In the genomic region with DNA sequence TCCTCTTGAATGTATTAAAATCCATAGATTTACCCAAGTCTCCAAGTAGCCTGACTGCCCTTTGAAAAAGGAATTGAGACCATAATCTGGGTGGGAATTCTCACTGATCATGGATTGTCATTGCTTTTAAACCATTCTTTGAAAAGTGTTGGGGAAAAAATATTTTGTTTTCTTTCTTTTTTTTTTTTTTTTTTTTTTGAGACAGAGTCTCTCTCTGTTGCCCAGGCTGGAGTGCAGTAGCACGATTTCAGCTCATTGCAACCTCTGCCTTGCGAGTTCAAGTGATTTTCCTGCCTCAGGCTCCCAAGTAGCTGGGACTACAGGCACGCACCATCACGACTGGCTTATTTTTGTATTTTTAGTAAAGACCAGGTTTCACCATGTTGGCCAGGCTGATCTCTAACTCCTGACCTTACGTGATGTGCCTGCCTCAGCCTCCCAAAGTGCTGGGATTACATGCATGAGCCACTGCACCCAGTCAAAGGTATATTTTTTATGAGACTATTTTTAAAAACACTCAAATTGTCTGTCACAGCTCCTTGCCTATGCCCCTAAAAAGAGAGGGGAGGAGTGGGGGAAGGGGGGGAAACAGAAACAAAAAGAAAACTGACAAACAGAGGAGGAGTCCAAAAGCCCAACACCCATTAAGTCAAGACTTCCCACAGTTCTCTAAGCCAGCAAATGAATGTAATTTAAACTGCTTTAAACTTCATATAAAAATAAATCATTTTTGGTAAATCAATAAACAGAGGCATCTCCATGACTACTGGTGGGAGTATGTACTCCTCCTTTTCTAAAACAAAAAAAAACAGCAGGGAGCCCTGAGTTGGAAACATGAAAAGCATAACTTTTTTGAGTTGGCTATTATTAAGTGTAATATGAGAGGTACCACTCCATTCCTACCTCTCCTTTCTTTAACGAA, we compare ENCODE assay signal across 10 cellular contexts.
DNase-seq lines count a peak whose midpoint lies in the region; TF ChIP-seq lines count a peak whose summit lies in the region.
"Had no signal": no experiment of that assay in that cellular context is flagged by ENCODE, and none has a peak within 500 bp of the region (broad histone marks: within the 10 kb centered on the region; RNA-seq: fewer than 3 reads in every experiment).

No MANE protein-coding gene starts in this region.

- CTCF ChIA-PET in A673 (lab: Charles Lee): interaction anchor here (0.9 to 1.6 kb wide), 2 partner anchors 26 to 668 kb away, joined by 4 to 9 read pairs; no protein-coding TSS in a partner anchor

- peak overlapping the region; percentile 69 for H3K27ac ChIP-seq in A673 (ENCODE audit: low read depth, low read length, poor library complexity, severe bottlenecking)
- peak overlapping the region; percentile 76 for H3K27ac ChIP-seq in GM23248
- H3K27ac ChIP-seq in SJCRH30: no peak overlapping the region
- H3K27ac ChIP-seq in iPS-20b (ENCODE audit: low read length): no peak overlapping the region
- H3K27ac ChIP-seq: VCaP had no signal

- peaks cover 30% of the 10 kb centered on the region for H3F3A ChIP-seq in GM23248 (ENCODE audit: insufficient read depth)

- 0 out of 2 replicates have a peak, but pooled peaks cover 7% of the 10 kb centered on the region for H3K79me2 ChIP-seq in GM23248 (ENCODE audit: insufficient read depth)

- H3K27me3 ChIP-seq in A673 (replicated peaks; ENCODE audit: insufficient read depth, low read depth, low read length, poor library complexity) (no peaks in the 10 kb centered on the region), GM23248 (replicated peaks; ENCODE audit: insufficient read depth) (no peaks in the 10 kb centered on the region), SJCRH30 (no peaks in the 10 kb centered on the region), iPS-20b (ENCODE audit: insufficient read depth, low read length) (no peaks in the 10 kb centered on the region)

- DNase-seq in A673 (ENCODE audit: low spot score) (no peak), GM23248 (no peak), SJCRH30 (no peak), NCI-H1105 treated with DMSO at 0.1 percent for 48 hours (lab: John Stamatoyannopoulos, UW) (no peak), NCI-H446 treated with DMSO at 0.1 percent for 48 hours (lab: John Stamatoyannopoulos, UW) (no peak), superior temporal gyrus (ENCODE audit: extremely low spot score) (no peak), dedifferentiated amniotic fluid mesenchymal stem cell (ENCODE audit: extremely low spot score) (no peak)
- DNase-seq: stimulated activated CD4-positive, alpha-beta T cell treated with anti-CD3 and anti-CD28 coated beads, Interleukin-1b, Interleukin-23, amount 100 ng/mL, for 48 hours had no signal

- no peaks in the 10 kb centered on the region for H3K9me3 ChIP-seq in A673 (ENCODE audit: low read depth, low read length, poor library complexity, severe bottlenecking)
- no peaks in the 10 kb centered on the region for H3K9me3 ChIP-seq in GM23248 (ENCODE audit: low read depth)
- H3K9me3 ChIP-seq in SJCRH30 (replicated peaks): no peaks in the 10 kb centered on the region
- no peaks in the 10 kb centered on the region for H3K9me3 ChIP-seq in iPS-20b (ENCODE audit: insufficient read depth, low read depth, low read length)

- H3K9me2 ChIP-seq in GM23248 (ENCODE audit: insufficient read depth): no peaks in the 10 kb centered on the region

- in situ Hi-C loops in GM23248 (cut with MboI): loop anchor here (25.0 kb wide), 3 partner anchors 816 to 1091 kb away; a partner anchor contains a TSS

- POLR2A ChIA-PET in A673 (lab: Charles Lee; ENCODE audit: low non-redundant PET): interaction anchor here (0.6 to 0.7 kb wide), 2 partner anchors 744 to 766 kb away, joined by 3 to 30 read pairs; no protein-coding TSS in a partner anchor

- H3K4me3 ChIP-seq in A673 (ENCODE audit: low read depth, low read length, poor library complexity, severe bottlenecking) (peak overlapping the region; percentile 39), GM23248 (peak overlapping the region; percentile 85), SJCRH30 (peak overlapping the region; percentile 55), iPS-20b (ENCODE audit: low read length) (0 out of 2 replicates have a peak overlapping the region, but pooled peaks have one; percentile 57)

- 64 to 75% methylated on average over 6 of the region's 6 CpGs for WGBS in GM23248 (ENCODE audit: low coverage in 1 of 2, low lambda C conversion rate in 2 of 2, missing lambda C conversion rate in 2 of 2), 2 experiments

- H3K4me1 ChIP-seq in A673 (ENCODE audit: insufficient read depth, low read length, poor library complexity, severe bottlenecking): peaks cover 33% of the 10 kb centered on the region
- peaks cover 12% of the 10 kb centered on the region; the same call in 1 of the 2 replicates for H3K4me1 ChIP-seq in GM23248 (ENCODE audit: insufficient read depth)
- no peaks in the 10 kb centered on the region for H3K4me1 ChIP-seq in SJCRH30
- no peaks in the 10 kb centered on the region; the same call in 1 of the 2 replicates for H3K4me1 ChIP-seq in iPS-20b (ENCODE audit: insufficient read depth, low read length)

- H3K4me2 ChIP-seq in GM23248 (ENCODE audit: unreplicated experiment): peak overlapping the region; percentile 85

- peak overlapping the region; percentile 82 for H3K9ac ChIP-seq in GM23248
- H3K9ac ChIP-seq in iPS-20b (ENCODE audit: low read depth, low read length): no peak overlapping the region

- peak overlapping the region; percentile 100 for H2AFZ ChIP-seq in GM23248

- BruUV-seq in A673 (replicated peaks; lab: Mats Ljungman, UMichigan): no TSS peak

- H3K36me3 ChIP-seq in A673 (ENCODE audit: insufficient read depth, low read length, poor library complexity, severe bottlenecking) (no peaks in the 10 kb centered on the region), GM23248 (ENCODE audit: low read depth) (no peaks in the 10 kb centered on the region), SJCRH30 (0 out of 2 replicates have a peak, but pooled peaks cover 2% of the 10 kb centered on the region), iPS-20b (ENCODE audit: insufficient read depth, low read depth, low read length) (peaks cover 5% of the 10 kb centered on the region; the same call in 1 of the 2 replicates)

- no peaks in the 10 kb centered on the region for H4K20me1 ChIP-seq in GM23248 (ENCODE audit: insufficient read depth)

- no peak for TF ChIP-seq CTCF in A673 (conservative IDR thresholded peaks at IDR 0.05; ENCODE audit: low read depth, low read length)

- intact Hi-C loops in A673 (cut with micrococcal nuclease; ENCODE audit: unreplicated experiment): no loop called here

Comparison
In these comparisons a context has a peak if more than half of its experiments do, and no peak if none do; other contexts are left out.
1. H3K27ac ChIP-seq: peak in A673 (single experiment) and GM23248 (single experiment); none in SJCRH30 (single experiment) and iPS-20b (single experiment).
2. Peak in every context shown above with its lines, with median percentiles within 50 percentile points of each other: H3K4me3 ChIP-seq.